ENCODE assay signal across 8 cellular contexts in the genomic region with DNA sequence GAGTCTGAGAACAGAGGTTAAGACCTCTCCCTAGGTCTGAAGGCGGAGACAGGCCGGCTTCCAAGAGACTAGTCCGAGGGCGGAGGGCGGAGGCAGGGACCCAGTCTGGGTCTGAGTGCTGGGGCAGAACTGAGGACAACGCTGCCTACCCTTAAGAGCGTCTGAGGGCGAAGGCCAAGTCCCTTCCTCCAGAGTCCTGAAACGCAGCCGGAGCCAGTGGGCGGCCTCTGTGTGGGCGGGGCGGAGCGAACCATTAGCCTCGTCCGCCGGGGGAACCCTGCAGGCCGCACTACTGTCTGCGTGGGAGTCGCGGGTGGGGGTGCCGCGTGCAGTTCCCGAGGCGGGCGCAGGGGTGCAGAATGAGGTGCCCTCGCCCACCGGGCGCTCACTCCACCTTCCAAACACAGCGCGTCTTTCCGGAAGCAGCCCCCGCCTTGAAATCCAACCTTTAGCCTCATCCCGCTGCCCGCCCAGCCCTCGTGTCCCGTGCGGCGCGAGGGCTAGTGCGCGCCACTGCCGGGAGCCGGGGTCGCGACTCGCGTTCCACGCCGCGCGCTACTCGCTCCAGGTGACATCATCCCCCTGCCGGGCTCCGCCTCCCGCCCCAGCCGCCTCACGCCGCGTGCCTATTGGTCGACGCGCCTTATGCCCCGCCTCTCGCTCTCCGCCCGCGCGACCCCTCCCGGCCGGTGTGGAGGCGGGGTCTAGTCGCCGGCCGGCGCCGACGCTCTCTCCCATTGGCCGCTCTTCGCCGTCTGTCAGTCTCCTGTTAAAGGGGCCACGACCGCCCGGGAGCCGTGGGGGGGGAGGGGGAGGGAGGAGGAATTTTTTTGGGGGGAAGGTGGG. TPM values are rescaled to one million over a fixed set of nuclear protein-coding genes. Genes with fewer than 3 reads are reported as not detected.
DNase-seq lines count a peak whose midpoint lies in the region; ATAC-seq and TF ChIP-seq lines count a peak whose summit lies in the region.

Gene C19orf73 (minus strand): TSS at position 579 of the 846 bp plus-strand sequence. CDS start 121 bp downstream, at position 458.

- no peak for TF ChIP-seq CTCF in kidney epithelial cell (IDR thresholded peaks at IDR 0.05; ENCODE audit: insufficient read depth, low read length, poor library complexity, severe bottlenecking)

- H3K27me3 Mint-ChIP-seq in central memory CD8-positive, alpha-beta T cell = no peaks in the 10 kb centered on the region

- H3K4me3 ChIP-seq in kidney epithelial cell (ENCODE audit: low read depth, low read length) = peak within 1 kb of the TSS; percentile 56

- peak; percentile 75 for ATAC-seq in GM19035 (IDR thresholded peaks at IDR 0.05; ENCODE audit: unreplicated experiment)
- ATAC-seq in HG03280 (IDR thresholded peaks at IDR 0.05; ENCODE audit: unreplicated experiment) = peak; percentile 78
- ATAC-seq in activated CD4-positive, CD25-positive, alpha-beta regulatory T cell treated with anti-CD3 and anti-CD28 coated beads, Interleukin-2, amount 50 U/mL, for 24 hours = peak; percentile 80 to 82
- ATAC-seq in central memory CD8-positive, alpha-beta T cell (replicated peaks; ENCODE audit: extremely low read depth, poor library complexity, severe bottlenecking) = peak; percentile 85

- H3K27ac Mint-ChIP-seq in central memory CD8-positive, alpha-beta T cell (ENCODE audit: low read depth) = peak within 1 kb of the TSS; percentile 83

- H3K27me3 ChIP-seq in kidney epithelial cell (ENCODE audit: control insufficient read depth, insufficient read depth, low read length) = peaks cover 17% of the 10 kb centered on the region

- no peaks in the 10 kb centered on the region for H3K9me3 Mint-ChIP-seq in central memory CD8-positive, alpha-beta T cell

- peaks cover 12% of the 10 kb centered on the region for H3K36me3 Mint-ChIP-seq in central memory CD8-positive, alpha-beta T cell (ENCODE audit: insufficient read depth)

- H3K36me3 ChIP-seq in kidney epithelial cell (ENCODE audit: control insufficient read depth, insufficient read depth, low read length) = no peaks in the 10 kb centered on the region

- H3K4me3 Mint-ChIP-seq in central memory CD8-positive, alpha-beta T cell = peak within 1 kb of the TSS; percentile 78

- DNase-seq in AML-193 (lab: John Stamatoyannopoulos, UW) = peak; percentile 87 to 90
- peak; percentile 94 to 98 for DNase-seq in NCI-H446 (lab: John Stamatoyannopoulos, UW)
- DNase-seq in central memory CD8-positive, alpha-beta T cell (ENCODE audit: low spot score in 2 of 2) = peak; percentile 95
- DNase-seq in kidney epithelial cell (ENCODE audit: low read depth) = peak; percentile 54
- peak; percentile 96 for DNase-seq in stimulated activated CD4-positive, alpha-beta T cell treated with anti-CD3 and anti-CD28 coated beads, Interleukin-15, amount 100 ng/mL, for 24 hours

- peaks cover 34% of the 10 kb centered on the region for H3K4me1 Mint-ChIP-seq in central memory CD8-positive, alpha-beta T cell

RNA-seq across cellular contexts. Expression of gene C19orf73, which starts in this region (rescaled TPM):
- 4.2 and 4.6 TPM in 2 replicates for total RNA-seq in kidney epithelial cell

Comparison
In these comparisons a context has a peak if more than half of its experiments do, and no peak if none do; other contexts are left out.
1. Peak in every context shown above with its lines: DNase-seq, ATAC-seq and H3K4me3 ChIP-seq.